ENCODE assay signal across 11 cellular contexts in the genomic region with DNA sequence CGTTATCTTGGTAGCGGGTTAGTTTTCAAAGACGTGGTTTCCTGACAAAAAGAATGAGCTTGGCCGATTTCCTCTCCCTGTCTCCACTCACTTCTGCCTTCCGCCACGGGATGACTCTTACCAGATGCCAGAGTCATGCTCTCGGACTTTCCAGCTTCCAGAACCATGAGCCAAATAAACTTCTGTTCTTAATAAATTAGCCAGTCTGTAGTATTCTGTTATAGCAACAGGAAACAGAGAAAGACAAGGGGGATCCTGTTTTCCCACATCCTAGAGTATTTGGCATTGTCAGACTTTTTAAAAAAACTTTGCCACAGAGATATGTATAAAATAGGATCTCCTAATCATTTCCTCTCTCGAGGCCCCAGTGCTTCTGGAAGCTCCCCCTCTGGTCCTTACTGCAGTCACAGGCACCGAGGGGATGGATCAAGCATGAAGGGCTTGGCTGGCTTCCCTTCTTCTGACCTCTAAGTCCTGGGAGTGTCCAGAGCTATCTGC.
DNase-seq lines count a peak whose midpoint lies in the region; ATAC-seq, FAIRE-seq and TF ChIP-seq lines count a peak whose summit lies in the region.
"Had no signal": no experiment of that assay in that cellular context is flagged by ENCODE, and none has a peak within 500 bp of the region (broad histone marks: within the 10 kb centered on the region; RNA-seq: fewer than 3 reads in every experiment).

No MANE protein-coding gene starts in this region.

- H3K4me1 ChIP-seq in fibroblast of lung (ENCODE audit: control insufficient read depth, extremely low read depth, insufficient read depth, low read length) (peaks cover 12% of the 10 kb centered on the region), upper lobe of left lung (peaks cover 70 to 91% (median 80%) of the 10 kb centered on the region in 4 donors)

- H3K9me3 Mint-ChIP-seq in mesothelial cell of epicardium = no peaks in the 10 kb centered on the region
- no peaks in the 10 kb centered on the region for H3K9me3 Mint-ChIP-seq in stimulated activated memory B cell treated with anti-CD40 and anti-IgM and Interleukin-4, amounts not matched to agents 10 μg/mL and 1 μg/mL and 100 μg/mL, for 72 hours
- no peaks in the 10 kb centered on the region for H3K9me3 Mint-ChIP-seq in naive thymus-derived CD8-positive, alpha-beta T cell
- H3K9me3 Mint-ChIP-seq in endothelial cell (ENCODE audit: unreplicated experiment) = no peaks in the 10 kb centered on the region
- H3K9me3 Mint-ChIP-seq: activated T-helper 1 cell treated with anti-CD3 and anti-CD28 coated beads, Interleukin-12 subunit alpha, Interleukin-12 subunit beta, Interleukin-2, Interleukin-4 antibody, amounts not matched to agents 30 ng/mL and 10 ng/mL and 1 ng/mL, durations not matched to agents 14 hours and 24 hours and 36 hours; effector memory CD8-positive, alpha-beta T cell had no signal

- TF ChIP-seq CTCF in fibroblast of lung (conservative IDR thresholded peaks at IDR 0.05 in 1 of 2, IDR thresholded peaks at IDR 0.05 in 1 of 2; ENCODE audit: low read depth in 1 of 2, low read length in 2 of 2) = peak in 1 of 2 donors; percentile 4
- TF ChIP-seq CTCF in mesothelial cell of epicardium (IDR thresholded peaks at IDR 0.05; ENCODE audit: unreplicated experiment) = no peak
- TF ChIP-seq CTCF in upper lobe of left lung (IDR thresholded peaks at IDR 0.05) = no peak
- TF ChIP-seq CTCF in endothelial cell (IDR thresholded peaks at IDR 0.05; ENCODE audit: unreplicated experiment) = no peak

- TF ChIP-seq POLR2A in upper lobe of left lung (IDR thresholded peaks at IDR 0.05) = no peak

- peak in 1 of 2 donors; percentile 71 for ATAC-seq in upper lobe of left lung (ENCODE audit: low FRiP score in 2 of 2)
- ATAC-seq in stimulated activated memory B cell treated with anti-CD40 and anti-IgM and Interleukin-4, amounts not matched to agents 10 μg/mL and 1 μg/mL and 100 μg/mL, for 72 hours = no peak
- no peak for ATAC-seq in naive thymus-derived CD8-positive, alpha-beta T cell
- ATAC-seq: effector memory CD8-positive, alpha-beta T cell had no signal

- H3K27me3 Mint-ChIP-seq in mesothelial cell of epicardium (ENCODE audit: low read depth) (no peaks in the 10 kb centered on the region), endothelial cell (ENCODE audit: unreplicated experiment) (peaks cover 6% of the 10 kb centered on the region)
- H3K27me3 Mint-ChIP-seq in stimulated activated memory B cell treated with anti-CD40 and anti-IgM and Interleukin-4, amounts not matched to agents 10 μg/mL and 1 μg/mL and 100 μg/mL, for 72 hours = no peaks in the 10 kb centered on the region
- peaks cover 0 to 42% (median 15%) of the 10 kb centered on the region in 5 donors for H3K27me3 Mint-ChIP-seq in naive thymus-derived CD8-positive, alpha-beta T cell

- H3K36me3 Mint-ChIP-seq in mesothelial cell of epicardium (no peaks in the 10 kb centered on the region), endothelial cell (ENCODE audit: low read depth, unreplicated experiment) (peaks cover 14% of the 10 kb centered on the region)
- no peaks in the 10 kb centered on the region for H3K36me3 Mint-ChIP-seq in stimulated activated memory B cell treated with anti-CD40 and anti-IgM and Interleukin-4, amounts not matched to agents 10 μg/mL and 1 μg/mL and 100 μg/mL, for 72 hours
- H3K36me3 Mint-ChIP-seq in naive thymus-derived CD8-positive, alpha-beta T cell = no peaks in the 10 kb centered on the region

- no peaks in the 10 kb centered on the region for H3K79me2 ChIP-seq in fibroblast of lung (ENCODE audit: control insufficient read depth, insufficient read depth, low read length)

- H3K27me3 ChIP-seq in fibroblast of lung (ENCODE audit: control insufficient read depth, insufficient read depth, low read length) = no peaks in the 10 kb centered on the region
- no peaks in the 10 kb centered on the region for H3K27me3 ChIP-seq in upper lobe of left lung

- POLR2A ChIA-PET in naive thymus-derived CD8-positive, alpha-beta T cell (lab: Charles Lee) = no interaction called here

- H3K27ac ChIP-seq in fibroblast of lung (ENCODE audit: insufficient read depth, low read length) (peak overlapping the region; percentile 79), upper lobe of left lung (peak overlapping the region; percentile 64 to 85 (median 74))

- H4K20me1 ChIP-seq in fibroblast of lung (ENCODE audit: control insufficient read depth, extremely low read depth, insufficient read depth, low read length) = no peaks in the 10 kb centered on the region

- no peak overlapping the region for H3K4me3 Mint-ChIP-seq in mesothelial cell of epicardium
- no peak overlapping the region for H3K4me3 Mint-ChIP-seq in stimulated activated memory B cell treated with anti-CD40 and anti-IgM and Interleukin-4, amounts not matched to agents 10 μg/mL and 1 μg/mL and 100 μg/mL, for 72 hours
- no peak overlapping the region for H3K4me3 Mint-ChIP-seq in naive thymus-derived CD8-positive, alpha-beta T cell
- no peak overlapping the region for H3K4me3 Mint-ChIP-seq in endothelial cell (ENCODE audit: unreplicated experiment)
- H3K4me3 Mint-ChIP-seq: activated T-helper 1 cell treated with anti-CD3 and anti-CD28 coated beads, Interleukin-12 subunit alpha, Interleukin-12 subunit beta, Interleukin-2, Interleukin-4 antibody, amounts not matched to agents 30 ng/mL and 10 ng/mL and 1 ng/mL, durations not matched to agents 14 hours and 24 hours and 36 hours; effector memory CD8-positive, alpha-beta T cell had no signal

- H2AFZ ChIP-seq in fibroblast of lung (ENCODE audit: low read length) = no peak overlapping the region

- peak overlapping the region; percentile 21 for H3K9ac ChIP-seq in fibroblast of lung (ENCODE audit: insufficient read depth, low read length)

- H3K9me3 ChIP-seq in fibroblast of lung (ENCODE audit: control insufficient read depth, insufficient read depth, low read depth, low read length) (no peaks in the 10 kb centered on the region), upper lobe of left lung (no peaks in the 10 kb centered on the region)

- no peak for FAIRE-seq in frontal cortex (lab: Jason Lieb, UNC)

- H3K27ac Mint-ChIP-seq in mesothelial cell of epicardium = peak overlapping the region; percentile 75
- H3K27ac Mint-ChIP-seq in stimulated activated memory B cell treated with anti-CD40 and anti-IgM and Interleukin-4, amounts not matched to agents 10 μg/mL and 1 μg/mL and 100 μg/mL, for 72 hours = no peak overlapping the region
- H3K27ac Mint-ChIP-seq in naive thymus-derived CD8-positive, alpha-beta T cell = no peak overlapping the region
- H3K27ac Mint-ChIP-seq in endothelial cell (ENCODE audit: unreplicated experiment) = no peak overlapping the region
- H3K27ac Mint-ChIP-seq: activated T-helper 1 cell treated with anti-CD3 and anti-CD28 coated beads, Interleukin-12 subunit alpha, Interleukin-12 subunit beta, Interleukin-2, Interleukin-4 antibody, amounts not matched to agents 30 ng/mL and 10 ng/mL and 1 ng/mL, durations not matched to agents 14 hours and 24 hours and 36 hours; effector memory CD8-positive, alpha-beta T cell had no signal

- H3K4me2 ChIP-seq in fibroblast of lung (ENCODE audit: extremely low read depth, insufficient read depth, low read length) = peak overlapping the region; percentile 65

- peak in 1 of 4 donors; percentile 71 for TF ChIP-seq EP300 in upper lobe of left lung (IDR thresholded peaks at IDR 0.05)

- H3K4me3 ChIP-seq in fibroblast of lung (replicated peaks in 1 of 4; ENCODE audit: control extremely low read depth in 1 of 4, insufficient read depth in 1 of 4, low read depth in 3 of 4, low read length in 4 of 4) = no peak overlapping the region
- no peak overlapping the region for H3K4me3 ChIP-seq in upper lobe of left lung

- 29 to 30% methylated on average over 9 of the region's 9 CpGs for WGBS in upper lobe of left lung, 2 donors

- peaks cover 1% of the 10 kb centered on the region for H3K36me3 ChIP-seq in fibroblast of lung (ENCODE audit: control insufficient read depth, insufficient read depth, low read length)
- peaks cover 0 to 17% (median 1%) of the 10 kb centered on the region in 4 donors for H3K36me3 ChIP-seq in upper lobe of left lung

- peak; percentile 84 to 91 for DNase-seq in fibroblast of lung (ENCODE audit: low read depth in 2 of 2)
- no peak for DNase-seq in mesothelial cell of epicardium (ENCODE audit: low spot score in 2 of 2, unreplicated experiment in 2 of 2)
- peak in 1 of 2 donors; percentile 51 for DNase-seq in upper lobe of left lung
- no peak for DNase-seq in frontal cortex (ENCODE audit: low spot score in 2 of 2)
- no peak for DNase-seq in naive thymus-derived CD8-positive, alpha-beta T cell
- no peak for DNase-seq in endothelial cell (ENCODE audit: low spot score)
- DNase-seq: effector memory CD8-positive, alpha-beta T cell; NCI-H510A treated with DMSO at 0.1 percent for 48 hours had no signal

- H3K4me1 Mint-ChIP-seq in mesothelial cell of epicardium (peaks cover 51% of the 10 kb centered on the region), endothelial cell (ENCODE audit: unreplicated experiment) (peaks cover 47% of the 10 kb centered on the region)
- H3K4me1 Mint-ChIP-seq in stimulated activated memory B cell treated with anti-CD40 and anti-IgM and Interleukin-4, amounts not matched to agents 10 μg/mL and 1 μg/mL and 100 μg/mL, for 72 hours = peaks cover 32% of the 10 kb centered on the region
- H3K4me1 Mint-ChIP-seq in naive thymus-derived CD8-positive, alpha-beta T cell = peaks cover 2 to 28% (median 9%) of the 10 kb centered on the region in 4 donors

TF ChIP-seq in PFSK-1, 5 proteins besides CTCF, POLR2A, EP300 and RAD21 (continues in another document):
- TF ChIP-seq FOXP2 (optimal IDR thresholded peaks at IDR 0.05; ENCODE audit: borderline replicate concordance, extremely low read depth, extremely low read length, insufficient read depth) = no peak

Comparison
In these comparisons a context has a peak if more than half of its experiments do, and no peak if none do; other contexts are left out.
1. DNase-seq: peak in fibroblast of lung (2 of 2); none in mesothelial cell of epicardium (0 of 2), frontal cortex (0 of 2), naive thymus-derived CD8-positive, alpha-beta T cell (0 of 10) and endothelial cell (single experiment).